8 cellular contexts compared by ENCODE assay signal in the genomic region with DNA sequence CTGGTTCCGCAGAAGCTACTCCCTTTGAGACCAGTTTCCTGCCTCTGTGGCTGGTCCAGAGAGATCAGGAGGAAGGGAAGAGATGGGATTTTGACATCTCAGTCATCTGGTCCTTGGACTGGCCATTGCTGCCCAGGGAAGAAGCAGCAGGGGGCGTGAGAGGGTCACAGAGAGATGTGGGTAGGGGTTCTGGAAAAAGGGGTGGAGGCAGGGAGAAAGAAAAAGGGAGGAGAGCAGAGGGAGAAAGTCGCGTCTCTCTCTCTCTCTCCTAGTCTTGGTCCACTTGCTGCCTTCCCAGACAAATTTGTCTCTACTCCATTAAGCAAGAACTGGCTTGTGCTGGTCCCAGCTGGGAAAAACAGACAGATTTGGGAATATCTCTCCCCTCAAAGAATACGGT. TPM values are rescaled to one million over a fixed set of nuclear protein-coding genes. Genes with fewer than 3 reads are reported as not detected.
DNase-seq lines count a peak whose midpoint lies in the region; ATAC-seq and TF ChIP-seq lines count a peak whose summit lies in the region.

No MANE protein-coding gene starts in this region.

- no peak overlapping the region for H3K27ac ChIP-seq in OCI-LY1 (ENCODE audit: low read depth, low read length, poor library complexity, severe bottlenecking)
- H3K27ac ChIP-seq in esophagus squamous epithelium = no peak overlapping the region

- no peak overlapping the region for H3K9ac ChIP-seq in OCI-LY1 (ENCODE audit: low read length)

- H3K4me2 ChIP-seq in OCI-LY1 (ENCODE audit: low read length) = no peak overlapping the region

- peak; percentile 38; the same call in 1 of the 2 replicates for TF ChIP-seq CTCF in OCI-LY1 (IDR thresholded peaks at IDR 0.05; ENCODE audit: low read length)
- peak in 4 of 6 experiments; percentile 8 to 41 (median 15) for TF ChIP-seq CTCF in esophagus squamous epithelium (IDR thresholded peaks at IDR 0.05)

- H3F3A ChIP-seq in OCI-LY1 (ENCODE audit: insufficient read depth, low read length) = no peaks in the 10 kb centered on the region

- H3K9me2 ChIP-seq in OCI-LY1 (ENCODE audit: low read depth, low read length) = no peaks in the 10 kb centered on the region

- no peaks in the 10 kb centered on the region for H3K27me3 ChIP-seq in OCI-LY1 (ENCODE audit: insufficient read depth, low read length)
- no peaks in the 10 kb centered on the region for H3K27me3 ChIP-seq in esophagus squamous epithelium

- ATAC-seq in sciatic nerve (peak; percentile 47), GM21786 (IDR thresholded peaks at IDR 0.05; ENCODE audit: unreplicated experiment) (no peak), HG03565 (IDR thresholded peaks at IDR 0.05; ENCODE audit: unreplicated experiment) (no peak)

- CTCF ChIA-PET in activated naive CD4-positive, alpha-beta T cell treated with anti-CD3 and anti-CD28 coated beads, Interleukin-2, amount 10 ng/mL, durations not matched to agents 7 days and 5 days (lab: Charles Lee) = interaction anchor here (0.8 to 4.5 kb wide), 5 partner anchors 8 to 53 kb away, joined by 3 to 60 read pairs (median 6); a partner anchor contains a TSS

- no peaks in the 10 kb centered on the region for H3K9me3 ChIP-seq in OCI-LY1 (ENCODE audit: low read length)
- no peaks in the 10 kb centered on the region for H3K9me3 ChIP-seq in esophagus squamous epithelium

- DNase-seq in activated naive CD4-positive, alpha-beta T cell treated with anti-CD3 and anti-CD28 coated beads, Interleukin-2, amount 10 ng/mL, durations not matched to agents 7 days and 5 days = peak; percentile 49
- DNase-seq in activated naive CD4-positive, alpha-beta T cell (lab: John Stamatoyannopoulos, UW) = no peak
- DNase-seq in esophagus squamous epithelium (lab: John Stamatoyannopoulos, UW) = no peak
- DNase-seq in sciatic nerve (ENCODE audit: low spot score) = peak; percentile 70
- no peak for DNase-seq in NCI-H2081 (lab: John Stamatoyannopoulos, UW)

- H4K20me1 ChIP-seq in OCI-LY1 (ENCODE audit: insufficient read depth, low read length) = no peaks in the 10 kb centered on the region

- no peak overlapping the region for H3K4me3 Mint-ChIP-seq in activated naive CD4-positive, alpha-beta T cell treated with anti-CD3 and anti-CD28 coated beads, Interleukin-2, amount 10 ng/mL, durations not matched to agents 7 days and 5 days

- no peak overlapping the region for H3K4me3 ChIP-seq in OCI-LY1 (ENCODE audit: low read depth, low read length, poor library complexity, severe bottlenecking)
- no peak overlapping the region for H3K4me3 ChIP-seq in esophagus squamous epithelium

- TF ChIP-seq POLR2A in esophagus squamous epithelium (IDR thresholded peaks at IDR 0.05) = no peak

- peaks cover 35% of the 10 kb centered on the region for H3K27me3 Mint-ChIP-seq in activated naive CD4-positive, alpha-beta T cell treated with anti-CD3 and anti-CD28 coated beads, Interleukin-2, amount 10 ng/mL, durations not matched to agents 7 days and 5 days

- H3K36me3 Mint-ChIP-seq in activated naive CD4-positive, alpha-beta T cell treated with anti-CD3 and anti-CD28 coated beads, Interleukin-2, amount 10 ng/mL, durations not matched to agents 7 days and 5 days = no peaks in the 10 kb centered on the region

- H3K4me1 ChIP-seq in OCI-LY1 (ENCODE audit: insufficient read depth, low read length, severe bottlenecking) = no peaks in the 10 kb centered on the region
- no peaks in the 10 kb centered on the region for H3K4me1 ChIP-seq in esophagus squamous epithelium

- no peaks in the 10 kb centered on the region for H3K9me3 Mint-ChIP-seq in activated naive CD4-positive, alpha-beta T cell treated with anti-CD3 and anti-CD28 coated beads, Interleukin-2, amount 10 ng/mL, durations not matched to agents 7 days and 5 days

- H3K36me3 ChIP-seq in OCI-LY1 (ENCODE audit: insufficient read depth, low read length) (no peaks in the 10 kb centered on the region), esophagus squamous epithelium (no peaks in the 10 kb centered on the region)

- H3K4me1 Mint-ChIP-seq in activated naive CD4-positive, alpha-beta T cell treated with anti-CD3 and anti-CD28 coated beads, Interleukin-2, amount 10 ng/mL, durations not matched to agents 7 days and 5 days = peaks cover 3% of the 10 kb centered on the region

- no peaks in the 10 kb centered on the region for H3K79me2 ChIP-seq in OCI-LY1 (ENCODE audit: insufficient read depth, low read length)

- intact Hi-C loops in esophagus squamous epithelium (cut with DNase I) (no loop called here), sciatic nerve (cut with DNase I) (loop anchor here (10.0 kb wide), 1 partner anchor 50 kb away; a partner anchor contains a TSS)

- no peak overlapping the region for H3K27ac Mint-ChIP-seq in activated naive CD4-positive, alpha-beta T cell treated with anti-CD3 and anti-CD28 coated beads, Interleukin-2, amount 10 ng/mL, durations not matched to agents 7 days and 5 days

- H2AFZ ChIP-seq in OCI-LY1 (ENCODE audit: low read length) = no peak overlapping the region

- WGBS in esophagus squamous epithelium, 2 donors = 13 to 48% methylated on average over 3 to 5 of the region's 5 CpGs

RNA-seq across cellular contexts. Expression of a gene that starts 4.4 kb away (rescaled TPM):
- total RNA-seq in esophagus squamous epithelium (not detected), sciatic nerve (0.53 TPM)

RNA-seq across cellular contexts. Expression of a gene that starts 6.8 kb away (rescaled TPM):
- 10 to 100 TPM; 20.5 to 55.9 (median 31.3) TPM for total RNA-seq in esophagus squamous epithelium
- total RNA-seq in sciatic nerve = 68.7 TPM

RNA-seq across cellular contexts. Expression of a gene that starts 16.3 kb away (rescaled TPM):
- 1 to 10 TPM in 1 of 4 donors, under 1 TPM in 2, not detected in 1; 0.09 to 1.5 (median 0.21) TPM for total RNA-seq in esophagus squamous epithelium
- total RNA-seq in sciatic nerve = 14.3 TPM

RNA-seq across cellular contexts. Expression of a gene that starts 19.7 kb away (rescaled TPM):
- total RNA-seq in esophagus squamous epithelium = 10 to 100 TPM; 17.2 to 24.0 (median 20.6) TPM
- total RNA-seq in sciatic nerve = 46.5 TPM

RNA-seq across cellular contexts. Expression of a gene that starts 44.5 kb away (rescaled TPM):
- 100 to 1,000 TPM in 2 of 4 donors, 10 to 100 TPM in 2; 89.1 to 127 (median 103) TPM for total RNA-seq in esophagus squamous epithelium
- 5.1 TPM for total RNA-seq in sciatic nerve

Comparison
In these comparisons a context has a peak if more than half of its experiments do, and no peak if none do; other contexts are left out.
1. DNase-seq: peak in activated naive CD4-positive, alpha-beta T cell treated with anti-CD3 and anti-CD28 coated beads, Interleukin-2, amount 10 ng/mL, durations not matched to agents 7 days and 5 days (single experiment) and sciatic nerve (single experiment); none in activated naive CD4-positive, alpha-beta T cell (0 of 4), esophagus squamous epithelium (single experiment) and NCI-H2081 (0 of 2).